Comparison of ENCODE assay signal across 1 cellular context in the genomic region with DNA sequence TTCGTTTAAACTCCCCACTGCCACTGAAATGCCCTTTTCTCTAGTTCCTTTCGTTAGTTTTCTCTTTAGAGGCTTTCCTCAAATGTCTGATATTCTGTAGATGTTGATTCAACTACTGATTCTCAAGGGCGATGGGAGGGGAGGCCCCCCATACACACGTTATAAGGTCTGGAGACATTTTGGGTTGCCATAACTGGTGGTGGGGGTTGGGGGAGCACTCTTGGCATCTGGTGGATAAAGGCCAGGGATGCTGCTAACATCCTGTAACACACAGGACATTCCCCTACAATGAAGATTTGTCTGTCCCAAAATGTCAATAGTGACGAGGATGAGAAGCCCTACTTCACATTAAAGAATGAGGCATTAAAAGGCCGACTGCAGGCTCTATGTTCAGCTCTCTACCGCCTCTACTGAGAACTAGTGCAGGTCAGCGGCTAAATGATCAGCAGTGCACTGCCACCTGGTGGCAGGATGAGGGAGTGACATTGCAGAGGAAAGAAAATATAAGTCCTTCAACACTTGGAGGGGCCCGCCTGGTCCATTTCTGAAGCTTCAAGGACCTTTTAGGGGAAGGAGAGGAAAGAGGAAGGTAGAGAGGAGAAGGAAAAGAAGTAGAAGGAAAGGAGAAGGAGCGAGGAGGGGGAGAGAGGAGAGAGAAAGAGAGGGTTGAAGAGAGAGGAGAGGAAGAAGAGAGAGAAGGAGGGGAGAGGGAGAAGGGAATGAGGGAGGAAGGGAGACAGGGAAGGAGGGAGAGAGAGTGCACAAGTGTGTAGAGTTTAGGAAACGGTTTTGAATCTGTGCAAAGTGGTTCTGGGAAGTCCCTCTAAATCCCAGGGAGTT.
TF ChIP-seq lines count a peak whose summit lies in the region.

No MANE protein-coding gene starts in this region.

TF ChIP-seq in HepG2, 621 proteins besides CTCF, POLR2A, EP300 and RAD21 (continued from another document and continues in another):
- 0 out of 2 replicates have a peak, but pooled peaks have one; percentile 16 for TF ChIP-seq FOXP4 (CRISPR knock-in tag; IDR thresholded peaks at IDR 0.05)
- TF ChIP-seq NFE2L1 (CRISPR knock-in tag; IDR thresholded peaks at IDR 0.05; ENCODE audit: borderline replicate concordance) = no peak
- TF ChIP-seq ZFP41 (CRISPR knock-in tag; IDR thresholded peaks at IDR 0.05; ENCODE audit: borderline replicate concordance) = no peak
- TF ChIP-seq ZNF256 (CRISPR knock-in tag; conservative IDR thresholded peaks at IDR 0.05) = no peak
- TF ChIP-seq ZNF382 (CRISPR knock-in tag; IDR thresholded peaks at IDR 0.05; ENCODE audit: borderline replicate concordance) = no peak
- peak; percentile 58 for TF ChIP-seq SALL1 (CRISPR knock-in tag; IDR thresholded peaks at IDR 0.05)
- TF ChIP-seq ARID3A (IDR thresholded peaks at IDR 0.05; ENCODE audit: low read depth, low read length) = 0 out of 2 replicates have a peak, but pooled peaks have one; percentile 41
- no peak; the same call in 1 of the 2 replicates for TF ChIP-seq HDAC2 (CRISPR knock-in tag; IDR thresholded peaks at IDR 0.05)
- no peak for TF ChIP-seq NCOA5 (CRISPR knock-in tag; IDR thresholded peaks at IDR 0.05)
- TF ChIP-seq ZNF501 (CRISPR knock-in tag; IDR thresholded peaks at IDR 0.05) = 0 out of 2 replicates have a peak, but pooled peaks have one; percentile 36
- no peak for TF ChIP-seq RFX5 (IDR thresholded peaks at IDR 0.05; ENCODE audit: low read depth, low read length)
- TF ChIP-seq ZNF709 (CRISPR knock-in tag; IDR thresholded peaks at IDR 0.05) = no peak
- peak; percentile 44; the same call in 1 of the 2 replicates for TF ChIP-seq THAP11 (CRISPR knock-in tag; IDR thresholded peaks at IDR 0.05)
- TF ChIP-seq U2AF1 (optimal IDR thresholded peaks at IDR 0.05; ENCODE audit: low read depth, low read length) = no peak
- TF ChIP-seq ZMYM2 (CRISPR knock-in tag; IDR thresholded peaks at IDR 0.05) = no peak
- TF ChIP-seq POLR2AphosphoS2 (IDR thresholded peaks at IDR 0.05; ENCODE audit: low read depth, low read length) = no peak
- no peak for TF ChIP-seq HMG20B (CRISPR knock-in tag; conservative IDR thresholded peaks at IDR 0.05)
- TF ChIP-seq XRCC5 (optimal IDR thresholded peaks at IDR 0.05; ENCODE audit: low read length) = peak; percentile 86
- no peak for TF ChIP-seq SIN3A (IDR thresholded peaks at IDR 0.05; ENCODE audit: borderline replicate concordance, low read depth, low read length)
- no peak for TF ChIP-seq TOPORS (CRISPR knock-in tag; IDR thresholded peaks at IDR 0.05)
- TF ChIP-seq ZNF263 (CRISPR knock-in tag; IDR thresholded peaks at IDR 0.05) = no peak
- 0 out of 2 replicates have a peak, but pooled peaks have one; percentile 61 for TF ChIP-seq NBN (conservative IDR thresholded peaks at IDR 0.05)
- peak; percentile 42; the same call in 1 of the 2 replicates for TF ChIP-seq ZNF614 (CRISPR knock-in tag; IDR thresholded peaks at IDR 0.05; ENCODE audit: borderline replicate concordance)
- TF ChIP-seq ZFY (CRISPR knock-in tag; IDR thresholded peaks at IDR 0.05) = no peak
- TF ChIP-seq MIXL1 (CRISPR knock-in tag; IDR thresholded peaks at IDR 0.05) = peak; percentile 77; the same call in 1 of the 2 replicates
- 0 out of 2 replicates have a peak, but pooled peaks have one; percentile 23 for TF ChIP-seq KMT2B (CRISPR knock-in tag; IDR thresholded peaks at IDR 0.05)
- no peak for TF ChIP-seq ZNF143 (CRISPR knock-in tag; IDR thresholded peaks at IDR 0.05)
- TF ChIP-seq DZIP1 (CRISPR knock-in tag; IDR thresholded peaks at IDR 0.05) = no peak
- no peak for TF ChIP-seq ZNF891 (CRISPR knock-in tag; IDR thresholded peaks at IDR 0.05)
- no peak for TF ChIP-seq FOXK2 (IDR thresholded peaks at IDR 0.05)
- peak; percentile 72 for TF ChIP-seq KDM2A (CRISPR knock-in tag; IDR thresholded peaks at IDR 0.05; ENCODE audit: borderline replicate concordance, low read depth)
- TF ChIP-seq HHEX (CRISPR knock-in tag; IDR thresholded peaks at IDR 0.05) = no peak
- peak; percentile 50; the same call in 1 of the 2 replicates for TF ChIP-seq ZSCAN9 (CRISPR knock-in tag; IDR thresholded peaks at IDR 0.05; ENCODE audit: borderline replicate concordance)
- TF ChIP-seq ZNF552 (CRISPR knock-in tag; IDR thresholded peaks at IDR 0.05; ENCODE audit: borderline replicate concordance) = no peak
- peak; percentile 73 for TF ChIP-seq HNRNPK (IDR thresholded peaks at IDR 0.05; ENCODE audit: low read depth, low read length, poor library complexity, severe bottlenecking)
- TF ChIP-seq ZNF792 (CRISPR knock-in tag; IDR thresholded peaks at IDR 0.05) = 0 out of 2 replicates have a peak, but pooled peaks have one; percentile 56
- TF ChIP-seq NFKBIZ (CRISPR knock-in tag; IDR thresholded peaks at IDR 0.05) = no peak
- no peak for TF ChIP-seq ZNF713 (CRISPR knock-in tag; IDR thresholded peaks at IDR 0.05)
- peak; percentile 40; the same call in 1 of the 2 replicates for TF ChIP-seq IKZF5 (CRISPR knock-in tag; IDR thresholded peaks at IDR 0.05)
- TF ChIP-seq ZNF652 (CRISPR knock-in tag; IDR thresholded peaks at IDR 0.05; ENCODE audit: borderline replicate concordance, low read depth) = no peak
- TF ChIP-seq ZSCAN30 (CRISPR knock-in tag; IDR thresholded peaks at IDR 0.05) = no peak
- TF ChIP-seq ZNF430 (CRISPR knock-in tag; IDR thresholded peaks at IDR 0.05) = no peak
- TF ChIP-seq CBX5 (CRISPR knock-in tag; IDR thresholded peaks at IDR 0.05; ENCODE audit: borderline replicate concordance) = 0 out of 2 replicates have a peak, but pooled peaks have one; percentile 40
- TF ChIP-seq ASH2L (IDR thresholded peaks at IDR 0.05; ENCODE audit: insufficient read length, low read depth, low read length) = peak; percentile 16
- no peak for TF ChIP-seq ZNF207 (IDR thresholded peaks at IDR 0.05; ENCODE audit: borderline replicate concordance)
- peak; percentile 99 for TF ChIP-seq STAG1 (CRISPR knock-in tag; IDR thresholded peaks at IDR 0.05)
- TF ChIP-seq, protein P1, sequence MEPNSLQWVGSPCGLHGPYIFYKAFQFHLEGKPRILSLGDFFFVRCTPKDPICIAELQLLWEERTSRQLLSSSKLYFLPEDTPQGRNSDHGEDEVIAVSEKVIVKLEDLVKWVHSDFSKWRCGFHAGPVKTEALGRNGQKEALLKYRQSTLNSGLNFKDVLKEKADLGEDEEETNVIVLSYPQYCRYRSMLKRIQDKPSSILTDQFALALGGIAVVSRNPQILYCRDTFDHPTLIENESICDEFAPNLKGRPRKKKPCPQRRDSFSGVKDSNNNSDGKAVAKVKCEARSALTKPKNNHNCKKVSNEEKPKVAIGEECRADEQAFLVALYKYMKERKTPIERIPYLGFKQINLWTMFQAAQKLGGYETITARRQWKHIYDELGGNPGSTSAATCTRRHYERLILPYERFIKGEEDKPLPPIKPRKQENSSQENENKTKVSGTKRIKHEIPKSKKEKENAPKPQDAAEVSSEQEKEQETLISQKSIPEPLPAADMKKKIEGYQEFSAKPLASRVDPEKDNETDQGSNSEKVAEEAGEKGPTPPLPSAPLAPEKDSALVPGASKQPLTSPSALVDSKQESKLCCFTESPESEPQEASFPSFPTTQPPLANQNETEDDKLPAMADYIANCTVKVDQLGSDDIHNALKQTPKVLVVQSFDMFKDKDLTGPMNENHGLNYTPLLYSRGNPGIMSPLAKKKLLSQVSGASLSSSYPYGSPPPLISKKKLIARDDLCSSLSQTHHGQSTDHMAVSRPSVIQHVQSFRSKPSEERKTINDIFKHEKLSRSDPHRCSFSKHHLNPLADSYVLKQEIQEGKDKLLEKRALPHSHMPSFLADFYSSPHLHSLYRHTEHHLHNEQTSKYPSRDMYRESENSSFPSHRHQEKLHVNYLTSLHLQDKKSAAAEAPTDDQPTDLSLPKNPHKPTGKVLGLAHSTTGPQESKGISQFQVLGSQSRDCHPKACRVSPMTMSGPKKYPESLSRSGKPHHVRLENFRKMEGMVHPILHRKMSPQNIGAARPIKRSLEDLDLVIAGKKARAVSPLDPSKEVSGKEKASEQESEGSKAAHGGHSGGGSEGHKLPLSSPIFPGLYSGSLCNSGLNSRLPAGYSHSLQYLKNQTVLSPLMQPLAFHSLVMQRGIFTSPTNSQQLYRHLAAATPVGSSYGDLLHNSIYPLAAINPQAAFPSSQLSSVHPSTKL (CRISPR knock-in tag; IDR thresholded peaks at IDR 0.05) = peak; percentile 43; the same call in 1 of the 2 replicates
- peak; percentile 42; the same call in 1 of the 2 replicates for TF ChIP-seq ELF3 (CRISPR knock-in tag; IDR thresholded peaks at IDR 0.05)
- TF ChIP-seq, protein P2, sequence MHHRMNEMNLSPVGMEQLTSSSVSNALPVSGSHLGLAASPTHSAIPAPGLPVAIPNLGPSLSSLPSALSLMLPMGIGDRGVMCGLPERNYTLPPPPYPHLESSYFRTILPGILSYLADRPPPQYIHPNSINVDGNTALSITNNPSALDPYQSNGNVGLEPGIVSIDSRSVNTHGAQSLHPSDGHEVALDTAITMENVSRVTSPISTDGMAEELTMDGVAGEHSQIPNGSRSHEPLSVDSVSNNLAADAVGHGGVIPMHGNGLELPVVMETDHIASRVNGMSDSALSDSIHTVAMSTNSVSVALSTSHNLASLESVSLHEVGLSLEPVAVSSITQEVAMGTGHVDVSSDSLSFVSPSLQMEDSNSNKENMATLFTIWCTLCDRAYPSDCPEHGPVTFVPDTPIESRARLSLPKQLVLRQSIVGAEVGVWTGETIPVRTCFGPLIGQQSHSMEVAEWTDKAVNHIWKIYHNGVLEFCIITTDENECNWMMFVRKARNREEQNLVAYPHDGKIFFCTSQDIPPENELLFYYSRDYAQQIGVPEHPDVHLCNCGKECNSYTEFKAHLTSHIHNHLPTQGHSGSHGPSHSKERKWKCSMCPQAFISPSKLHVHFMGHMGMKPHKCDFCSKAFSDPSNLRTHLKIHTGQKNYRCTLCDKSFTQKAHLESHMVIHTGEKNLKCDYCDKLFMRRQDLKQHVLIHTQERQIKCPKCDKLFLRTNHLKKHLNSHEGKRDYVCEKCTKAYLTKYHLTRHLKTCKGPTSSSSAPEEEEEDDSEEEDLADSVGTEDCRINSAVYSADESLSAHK (CRISPR knock-in tag; IDR thresholded peaks at IDR 0.05; ENCODE audit: borderline replicate concordance) = no peak
- TF ChIP-seq PCBP2 (optimal IDR thresholded peaks at IDR 0.05; ENCODE audit: low read depth, low read length, poor library complexity, severe bottlenecking) = peak; percentile 87
- TF ChIP-seq FOXA3 (CRISPR knock-in tag; IDR thresholded peaks at IDR 0.05) = peak; percentile 37
